In the genomic region with DNA sequence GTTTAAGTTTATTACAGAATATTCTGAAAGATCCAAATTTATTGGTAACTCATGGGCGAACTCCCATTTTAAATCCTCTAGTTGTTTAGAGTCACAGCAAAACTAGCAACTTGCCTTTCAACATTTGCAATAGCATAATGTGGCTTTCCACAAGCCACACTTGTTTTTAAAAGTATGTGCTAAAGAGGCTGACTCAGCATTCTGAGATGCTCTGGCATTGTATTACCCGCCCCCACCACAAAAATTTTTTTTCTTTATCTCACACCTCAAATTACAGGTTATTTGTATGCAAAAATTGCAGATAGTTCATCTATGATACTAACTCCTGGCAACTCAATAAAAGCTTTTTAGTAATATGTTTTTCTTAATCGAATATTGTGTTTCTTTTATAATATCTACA, we compare ENCODE assay signal across 2 cellular contexts.
TF ChIP-seq lines count a peak whose summit lies in the region.

No MANE protein-coding gene starts in this region.

TF ChIP-seq in A549, 52 proteins besides CTCF, POLR2A, EP300 and RAD21:
- TF ChIP-seq MAFK (IDR thresholded peaks at IDR 0.05; ENCODE audit: partially characterized antibody) = peak; percentile 92

TF ChIP-seq in H1, 55 proteins besides CTCF, POLR2A, EP300 and RAD21:
- TF ChIP-seq BACH1 (IDR thresholded peaks at IDR 0.05; ENCODE audit: low read length) = 0 out of 2 replicates have a peak, but pooled peaks have one; percentile 17
- TF ChIP-seq MAFK (IDR thresholded peaks at IDR 0.05; ENCODE audit: low read depth, low read length) = peak; percentile 86
